8 cellular contexts compared by ENCODE assay signal in genomic region chr17:78168906-78169793, GRCh38. TPM values are rescaled to one million over a fixed set of nuclear protein-coding genes. Genes with fewer than 3 reads are reported as not detected.
DNase-seq lines count a peak whose midpoint lies in the region; ATAC-seq and TF ChIP-seq lines count a peak whose summit lies in the region.

No MANE protein-coding gene starts in this region.

- H3K27me3 ChIP-seq in iPS-18a (ENCODE audit: control insufficient read depth, insufficient read depth, low read length) (no peaks in the 10 kb centered on the region), skeletal muscle tissue (ENCODE audit: control insufficient read depth in 3 of 3, insufficient read depth in 3 of 3, low read length in 3 of 3) (no peaks in the 10 kb centered on the region)

- no peak overlapping the region for H3K9ac ChIP-seq in iPS-18a (ENCODE audit: low read length)
- H3K9ac ChIP-seq in skeletal muscle tissue (ENCODE audit: low read depth in 1 of 3, low read length in 3 of 3) = peak overlapping the region; percentile 65 to 88 (median 86)

- TF ChIP-seq CTCF in 22Rv1 (IDR thresholded peaks at IDR 0.05) (no peak), astrocyte of the spinal cord (IDR thresholded peaks at IDR 0.05; ENCODE audit: low read depth, low read length) (no peak)

- no peaks in the 10 kb centered on the region for H3K9me3 ChIP-seq in iPS-18a (ENCODE audit: control insufficient read depth, low read depth, low read length)
- no peaks in the 10 kb centered on the region for H3K9me3 ChIP-seq in skeletal muscle tissue (ENCODE audit: control insufficient read depth in 3 of 3, low read length in 3 of 3)

- DNase-seq in T-helper 1 cell (peak in 4 of 5 donors; percentile 59 to 62 (median 60)), astrocyte of the spinal cord (ENCODE audit: low read depth, low spot score) (peak; percentile 33), KG1 (lab: John Stamatoyannopoulos, UW) (no peak)

- ATAC-seq in GM18502 (IDR thresholded peaks at IDR 0.05; ENCODE audit: poor library complexity, unreplicated experiment) (peak; percentile 36), HG03457 (IDR thresholded peaks at IDR 0.05; ENCODE audit: unreplicated experiment) (peak; percentile 14)

- H3K4me1 ChIP-seq in iPS-18a (ENCODE audit: control insufficient read depth, low read depth, low read length) (peaks cover 12% of the 10 kb centered on the region), skeletal muscle tissue (ENCODE audit: control insufficient read depth in 3 of 3, insufficient read depth in 3 of 3, low read length in 3 of 3) (peaks cover 47 to 57% (median 52%) of the 10 kb centered on the region in 3 donors)

- H3K36me3 ChIP-seq in iPS-18a (ENCODE audit: control insufficient read depth, low read depth, low read length) = peaks cover 8% of the 10 kb centered on the region
- H3K36me3 ChIP-seq in skeletal muscle tissue (ENCODE audit: control insufficient read depth in 3 of 3, insufficient read depth in 3 of 3, low read length in 3 of 3) = peaks cover 11 to 14% (median 14%) of the 10 kb centered on the region in 3 donors

- H3K4me3 ChIP-seq in astrocyte of the spinal cord (ENCODE audit: low read depth, low read length) (peak overlapping the region; percentile 51), iPS-18a (ENCODE audit: low read length) (peak overlapping the region; percentile 58), skeletal muscle tissue (ENCODE audit: low read length in 3 of 3) (peak overlapping the region; percentile 68 to 86 (median 79))

- in situ Hi-C loops in astrocyte of the spinal cord (cut with HindIII; ENCODE audit: low sequenced_read_pairs) = no loop called here

- H3K27ac ChIP-seq in 22Rv1 (peak overlapping the region; percentile 98), iPS-18a (ENCODE audit: low read length) (no peak overlapping the region), skeletal muscle tissue (ENCODE audit: low read depth, low read length) (peak overlapping the region; percentile 90)

RNA-seq across cellular contexts. Expression of gene SYNGR2, which starts 0.8 kb away (rescaled TPM):
- 34.4 TPM for total RNA-seq in skeletal muscle tissue

RNA-seq across cellular contexts. Expression of gene TK1, which starts 17.7 kb away (rescaled TPM):
- 12.0 TPM for total RNA-seq in skeletal muscle tissue

RNA-seq across cellular contexts. Expression of gene AFMID, which starts 18.0 kb away (rescaled TPM):
- total RNA-seq in skeletal muscle tissue = 23.0 TPM

RNA-seq across cellular contexts. Expression of gene C17orf99, which starts 23.0 kb away (rescaled TPM):
- 0.52 TPM for total RNA-seq in skeletal muscle tissue

RNA-seq across cellular contexts. Expression of gene TMC8, which starts 38.6 kb away (rescaled TPM):
- total RNA-seq in skeletal muscle tissue = 7.8 TPM
